Comparison of ENCODE assay signal across 14 cellular contexts in genomic region chr1:29523531-29523930, GRCh38.
"Had no signal": no experiment of that assay in that cellular context is flagged by ENCODE, and none has a peak within 500 bp of the region (broad histone marks: within the 10 kb centered on the region; RNA-seq: fewer than 3 reads in every experiment).

No MANE protein-coding gene starts in this region.

- H3K9me3 ChIP-seq: thoracic aorta had no signal

- H3K4me1 Mint-ChIP-seq: activated B cell treated with CpG ODN at 0.5 μM for 24 hours; activated naive CD4-positive, alpha-beta T cell treated with anti-CD3 and anti-CD28 coated beads, Interleukin-2, amount 10 ng/mL, durations not matched to agents 7 days and 5 days; memory B cell; natural killer cell had no signal

- H3K27ac Mint-ChIP-seq: activated B cell treated with CpG ODN at 0.5 μM for 24 hours; activated naive CD4-positive, alpha-beta T cell treated with anti-CD3 and anti-CD28 coated beads, Interleukin-2, amount 10 ng/mL, durations not matched to agents 7 days and 5 days; memory B cell; natural killer cell; progenitor cell of endocrine pancreas; stimulated activated naive CD8-positive, alpha-beta T cell treated with anti-CD3 and anti-CD28 coated beads, Interleukin-15, Interleukin-2, amounts not matched to agents 100 ng/mL and 50 ng/mL, for 24 hours had no signal

- H3K9me3 Mint-ChIP-seq: activated B cell treated with CpG ODN at 0.5 μM for 24 hours; activated naive CD4-positive, alpha-beta T cell treated with anti-CD3 and anti-CD28 coated beads, Interleukin-2, amount 10 ng/mL, durations not matched to agents 7 days and 5 days; natural killer cell had no signal

- DNase-seq: activated B cell treated with CpG ODN at 0.5 μM for 24 hours; activated CD4-positive, alpha-beta T cell treated with anti-CD3 and anti-CD28 coated beads for 48 hours; activated naive CD4-positive, alpha-beta T cell treated with anti-CD3 and anti-CD28 coated beads, Interleukin-2, amount 10 ng/mL, durations not matched to agents 7 days and 5 days; erythroblast; left ventricle myocardium superior; occipital lobe; right cardiac atrium; T-helper 2 cell had no signal

- H3K36me3 Mint-ChIP-seq: activated naive CD4-positive, alpha-beta T cell treated with anti-CD3 and anti-CD28 coated beads, Interleukin-2, amount 10 ng/mL, durations not matched to agents 7 days and 5 days; memory B cell; natural killer cell had no signal

- ATAC-seq: gastroesophageal sphincter, left ventricle myocardium superior, natural killer cell, right cardiac atrium had no signal

- H3K36me3 ChIP-seq: gastroesophageal sphincter, thoracic aorta had no signal

- H3K27ac ChIP-seq: gastroesophageal sphincter, thoracic aorta had no signal

- H3K4me3 Mint-ChIP-seq: activated B cell treated with CpG ODN at 0.5 μM for 24 hours; activated naive CD4-positive, alpha-beta T cell treated with anti-CD3 and anti-CD28 coated beads, Interleukin-2, amount 10 ng/mL, durations not matched to agents 7 days and 5 days; memory B cell; natural killer cell; stimulated activated naive CD8-positive, alpha-beta T cell treated with anti-CD3 and anti-CD28 coated beads, Interleukin-15, Interleukin-2, amounts not matched to agents 100 ng/mL and 50 ng/mL, for 24 hours had no signal

- H3K4me1 ChIP-seq: gastroesophageal sphincter had no signal

- H3K4me3 ChIP-seq: gastroesophageal sphincter, thoracic aorta had no signal
